In genomic region chr16:87855852-87856715, GRCh38 we compare ENCODE assay signal across 8 cellular contexts. TPM values are rescaled to one million over a fixed set of nuclear protein-coding genes. Genes with fewer than 3 reads are reported as not detected.
DNase-seq lines count a peak whose midpoint lies in the region; ATAC-seq, FAIRE-seq and TF ChIP-seq lines count a peak whose summit lies in the region.

No MANE protein-coding gene starts in this region.

- no peaks in the 10 kb centered on the region for H3K9me3 ChIP-seq in BLaER1 treated with 17β-estradiol and CSF1 and Interleukin-3, amounts not matched to agents 10 nM and 100 nM (replicated peaks in 1 of 11)
- H3K9me3 ChIP-seq in Karpas-422 (ENCODE audit: low read length) (no peaks in the 10 kb centered on the region), ascending aorta (no peaks in the 10 kb centered on the region), keratinocyte (ENCODE audit: control insufficient read depth, low read depth, low read length) (no peaks in the 10 kb centered on the region), stomach smooth muscle (ENCODE audit: control insufficient read depth in 2 of 2, low read length in 2 of 2) (no peaks in the 10 kb centered on the region)

- no peaks in the 10 kb centered on the region for H3K9me1 ChIP-seq in keratinocyte (ENCODE audit: control insufficient read depth, extremely low read depth, insufficient read depth, low read length)

- intact Hi-C loops in ascending aorta (cut with DNase I): no loop called here

- peak overlapping the region; percentile 84 to 100 (median 93) for H3K4me2 ChIP-seq in BLaER1 treated with 17β-estradiol and CSF1 and Interleukin-3, amounts not matched to agents 10 nM and 100 nM
- peak overlapping the region; percentile 35 for H3K4me2 ChIP-seq in Karpas-422 (ENCODE audit: low read depth, low read length, poor library complexity, severe bottlenecking)
- peak overlapping the region; percentile 29 for H3K4me2 ChIP-seq in keratinocyte (ENCODE audit: control insufficient read depth, extremely low read depth, insufficient read depth, low read depth, low read length)

- DNase-seq in Karpas-422 (peak; percentile 69), ascending aorta (ENCODE audit: low spot score in 2 of 2) (peak in 1 of 2 donors; percentile 80), keratinocyte (ENCODE audit: low read depth, low spot score) (no peak), COLO829 (ENCODE audit: low spot score) (no peak), SW 1271 (lab: John Stamatoyannopoulos, UW) (no peak)

- no peak for ATAC-seq in HG03469 (IDR thresholded peaks at IDR 0.05; ENCODE audit: unreplicated experiment)

- peaks cover 98 to 100% (median 100%) of the 10 kb centered on the region in 10 experiments for H3K4me1 ChIP-seq in BLaER1 treated with 17β-estradiol and CSF1 and Interleukin-3, amounts not matched to agents 10 nM and 100 nM
- H3K4me1 ChIP-seq in Karpas-422 (ENCODE audit: low read length) (peaks cover 99% of the 10 kb centered on the region), ascending aorta (peaks cover 9 to 18% of the 10 kb centered on the region in 2 donors), keratinocyte (ENCODE audit: control insufficient read depth, extremely low read depth, insufficient read depth, low read length) (peaks cover 76% of the 10 kb centered on the region), stomach smooth muscle (ENCODE audit: control insufficient read depth, insufficient read depth, low read length) (peaks cover 78% of the 10 kb centered on the region)

- H3K27me3 ChIP-seq in BLaER1 treated with 17β-estradiol and CSF1 and Interleukin-3, amounts not matched to agents 10 nM and 100 nM: no peaks in the 10 kb centered on the region
- H3K27me3 ChIP-seq in Karpas-422 (ENCODE audit: low read length) (no peaks in the 10 kb centered on the region), ascending aorta (no peaks in the 10 kb centered on the region), keratinocyte (ENCODE audit: control insufficient read depth, extremely low read depth, insufficient read depth, low read length) (no peaks in the 10 kb centered on the region), stomach smooth muscle (ENCODE audit: control insufficient read depth in 1 of 2, insufficient read depth in 2 of 2, low read length in 2 of 2) (no peaks in the 10 kb centered on the region)

- H2AFZ ChIP-seq in Karpas-422 (ENCODE audit: low read length): no peak overlapping the region
- no peak overlapping the region for H2AFZ ChIP-seq in keratinocyte (ENCODE audit: control insufficient read depth, low read length)

- FAIRE-seq in keratinocyte (lab: Jason Lieb, UNC): no peak

- H3K36me3 ChIP-seq in BLaER1 treated with 17β-estradiol and CSF1 and Interleukin-3, amounts not matched to agents 10 nM and 100 nM: peaks cover 6 to 92% (median 68%) of the 10 kb centered on the region in 11 experiments
- H3K36me3 ChIP-seq in Karpas-422 (ENCODE audit: insufficient read depth, low read length) (peaks cover 38% of the 10 kb centered on the region), ascending aorta (peaks cover 0 to under 1% of the 10 kb centered on the region in 2 donors), keratinocyte (ENCODE audit: control insufficient read depth in 2 of 2, extremely low read depth in 1 of 2, insufficient read depth in 2 of 2, low read length in 2 of 2) (peaks cover 13 to 46% of the 10 kb centered on the region in 2 experiments), stomach smooth muscle (ENCODE audit: control insufficient read depth in 2 of 2, insufficient read depth in 2 of 2, low read length in 2 of 2) (peaks cover under 1 to 2% of the 10 kb centered on the region in 2 donors)

- peaks cover 96% of the 10 kb centered on the region for H3K79me2 ChIP-seq in Karpas-422 (ENCODE audit: low read length)
- H3K79me2 ChIP-seq in keratinocyte (ENCODE audit: control insufficient read depth, insufficient read depth, low read length): peaks cover 95% of the 10 kb centered on the region

- H4K20me1 ChIP-seq in BLaER1 treated with 17β-estradiol and CSF1 and Interleukin-3, amounts not matched to agents 10 nM and 100 nM: peaks cover 15 to 100% (median 97%) of the 10 kb centered on the region in 11 experiments; a peak in 21 of 22 replicates
- peaks cover 89% of the 10 kb centered on the region for H4K20me1 ChIP-seq in Karpas-422 (ENCODE audit: insufficient read depth, low read depth, low read length)
- H4K20me1 ChIP-seq in keratinocyte (ENCODE audit: control insufficient read depth, extremely low read depth, insufficient read depth, low read length): peaks cover 54% of the 10 kb centered on the region

- peak overlapping the region; percentile 26 to 79 (median 69); a peak in 18 of 22 replicates for H3K27ac ChIP-seq in BLaER1 treated with 17β-estradiol and CSF1 and Interleukin-3, amounts not matched to agents 10 nM and 100 nM
- peak overlapping the region; percentile 68 for H3K27ac ChIP-seq in Karpas-422 (ENCODE audit: low read length)
- peak overlapping the region; percentile 73 to 78 for H3K27ac ChIP-seq in ascending aorta
- H3K27ac ChIP-seq in keratinocyte (ENCODE audit: control insufficient read depth, insufficient read depth, low read length): no peak overlapping the region
- peak overlapping the region; percentile 91 for H3K27ac ChIP-seq in stomach smooth muscle (ENCODE audit: low read length)

- peak overlapping the region; percentile 14 to 61 (median 46); a peak in 17 of 20 replicates for H3K4me3 ChIP-seq in BLaER1 treated with 17β-estradiol and CSF1 and Interleukin-3, amounts not matched to agents 10 nM and 100 nM
- no peak overlapping the region for H3K4me3 ChIP-seq in Karpas-422 (ENCODE audit: low read length)
- H3K4me3 ChIP-seq in ascending aorta: no peak overlapping the region
- H3K4me3 ChIP-seq in keratinocyte (ENCODE audit: control insufficient read depth in 2 of 3, extremely low read depth in 1 of 3, insufficient read depth in 2 of 3, low read depth in 1 of 3, low read length in 3 of 3): peak overlapping the region in 1 of 3 experiments; percentile 13
- H3K4me3 ChIP-seq in stomach smooth muscle (ENCODE audit: low read length in 2 of 2): peak overlapping the region; percentile 12 to 22

- dilution Hi-C loops in keratinocyte (cut with MboI; ENCODE audit: extremely low pct_ligation_motif_present, low sequenced_read_pairs): no loop called here

- H3K9ac ChIP-seq in BLaER1 treated with 17β-estradiol and CSF1 and Interleukin-3, amounts not matched to agents 10 nM and 100 nM: peak overlapping the region; percentile 45 to 80 (median 67)
- H3K9ac ChIP-seq in Karpas-422 (ENCODE audit: low read length) (peak overlapping the region; percentile 33), keratinocyte (ENCODE audit: control insufficient read depth, extremely low read depth, insufficient read depth, low read length) (peak overlapping the region; percentile 83), stomach smooth muscle (ENCODE audit: low read length in 2 of 2) (peak overlapping the region; percentile 36 to 68)

- no peaks in the 10 kb centered on the region for H3K9me2 ChIP-seq in Karpas-422 (replicated peaks; ENCODE audit: insufficient read depth, low read length)

- TF ChIP-seq CTCF in ascending aorta (IDR thresholded peaks at IDR 0.05) (no peak), keratinocyte (optimal IDR thresholded peaks at IDR 0.05 in 1 of 3, IDR thresholded peaks at IDR 0.05 in 1 of 3, conservative IDR thresholded peaks at IDR 0.05 in 1 of 3; ENCODE audit: extremely low read depth in 1 of 3, insufficient read depth in 2 of 3, low read length in 3 of 3) (no peak)

RNA-seq across cellular contexts. Expression of gene SLC7A5, which starts 13.2 kb away (rescaled TPM):
- 163 and 177 TPM in 2 replicates for total RNA-seq in Karpas-422 (2014; rRNA removed; shearing (Covaris generic); ENCODE audit: low replicate concordance)
- 7.6 TPM for total RNA-seq in ascending aorta
- 110 to 326 TPM (median 114 TPM) in 3 replicates for polyA plus RNA-seq in keratinocyte
- polyA plus RNA-seq in keratinocyte (2011; ENCODE audit: low read depth): 29.9 TPM
- polyA plus RNA-seq in keratinocyte (2011; cell fraction: cytosol; rRNA removed): 116 and 170 TPM in 2 replicates
- 485 and 588 TPM in 2 replicates for polyA plus RNA-seq in keratinocyte (2011; cell fraction: nucleus; rRNA removed)
- polyA plus RNA-seq in keratinocyte (2012; ENCODE audit: low replicate concordance): 227 and 536 TPM in 2 replicates
- polyA minus RNA-seq in keratinocyte: 188 to 879 TPM (median 193 TPM) in 3 replicates
- 339 TPM for polyA minus RNA-seq in keratinocyte (2011; cell fraction: cytosol; rRNA and poly(A)+ RNA removed)
- polyA minus RNA-seq in keratinocyte (2011; cell fraction: nucleus; rRNA and poly(A)+ RNA removed): 418 and 454 TPM in 2 replicates

Comparison
In these comparisons a context has a peak if more than half of its experiments do, and no peak if none do; other contexts are left out.
1. H3K4me2 ChIP-seq: peak in every context shown above with its lines; median percentile 93 in BLaER1 treated with 17β-estradiol and CSF1 and Interleukin-3, amounts not matched to agents 10 nM and 100 nM; 35 in Karpas-422; 29 in keratinocyte.
2. H3K4me3 ChIP-seq: peak in BLaER1 treated with 17β-estradiol and CSF1 and Interleukin-3, amounts not matched to agents 10 nM and 100 nM (10 of 10) and stomach smooth muscle (2 of 2); none in Karpas-422 (single experiment) and ascending aorta (0 of 2).
3. H3K9ac ChIP-seq: peak in every context shown above with its lines; median percentile 83 in keratinocyte; 67 in BLaER1 treated with 17β-estradiol and CSF1 and Interleukin-3, amounts not matched to agents 10 nM and 100 nM; 52 in stomach smooth muscle; 33 in Karpas-422.
4. RNA of gene SLC7A5, which starts 13.2 kb away (total RNA-seq): 163 to 177 TPM in Karpas-422; 7.6 TPM in ascending aorta (single experiment); every median in the first group is over 10 times any median in the second.